ENCODE assay signal across 8 cellular contexts in the genomic region with DNA sequence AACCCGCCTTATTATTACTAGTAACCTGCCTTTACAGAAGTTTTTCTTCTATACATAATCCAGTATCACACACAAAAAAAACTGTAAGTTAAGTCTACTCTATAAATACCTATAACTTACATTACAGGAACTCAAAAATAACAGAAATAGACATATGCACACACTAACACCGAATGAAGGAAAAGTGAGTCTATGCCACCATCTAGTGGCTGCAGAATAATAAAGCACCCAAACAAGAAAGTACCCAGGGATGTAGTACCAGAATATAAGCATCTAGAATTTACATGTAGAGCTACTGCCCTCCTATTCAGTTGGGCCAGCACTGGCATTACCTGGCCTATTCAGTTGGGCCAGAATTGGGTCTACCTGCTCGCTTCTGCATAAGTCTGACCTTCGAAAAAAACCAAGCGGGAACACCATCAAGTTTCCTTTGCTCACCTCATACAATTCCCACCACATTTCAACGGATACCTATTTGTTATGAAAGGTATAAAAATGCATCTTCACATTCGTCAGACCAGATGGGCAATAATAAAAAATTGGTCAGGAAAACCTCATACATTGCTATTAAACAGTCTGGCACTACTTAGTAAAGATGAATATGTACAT. TPM values are rescaled to one million over a fixed set of nuclear protein-coding genes. Genes with fewer than 3 reads are reported as not detected.
DNase-seq lines count a peak whose midpoint lies in the region; ATAC-seq and TF ChIP-seq lines count a peak whose summit lies in the region.

No MANE protein-coding gene starts in this region.

- peaks cover 7% of the 10 kb centered on the region for H3F3A ChIP-seq in SK-N-SH (replicated peaks; ENCODE audit: insufficient read depth)
- no peaks in the 10 kb centered on the region for H3F3A ChIP-seq in neural cell (ENCODE audit: insufficient read depth, low read length, poor library complexity, severe bottlenecking)

- peak overlapping the region in 1 of 7 donors; percentile 50 for H3K27ac Mint-ChIP-seq in CD4-positive, alpha-beta memory T cell
- H3K27ac Mint-ChIP-seq in endothelial cell (ENCODE audit: unreplicated experiment) = no peak overlapping the region
- no peak overlapping the region for H3K27ac Mint-ChIP-seq in activated T-helper 17 cell treated with anti-CD3 and anti-CD28 coated beads, Interleukin-2, amount 50 U/mL, for 72 hours

- CTCF ChIA-PET in CD4-positive, alpha-beta memory T cell (lab: Charles Lee; ENCODE audit: partially characterized antibody) = interaction anchor here (0.8 to 1.6 kb wide), 3 partner anchors 19 to 650 kb away, joined by 4 to 6 read pairs (median 5); a partner anchor contains a TSS
- CTCF ChIA-PET in SK-N-SH (lab: Yijun Ruan, JAX) = interaction anchor here (0.6 to 1.6 kb wide), 16 partner anchors 10 to 1346 kb away, joined by 3 to 5 read pairs (median 3); no protein-coding TSS in a partner anchor

- no peaks in the 10 kb centered on the region for H3K9me3 Mint-ChIP-seq in CD4-positive, alpha-beta memory T cell
- no peaks in the 10 kb centered on the region for H3K9me3 Mint-ChIP-seq in endothelial cell (ENCODE audit: unreplicated experiment)
- H3K9me3 Mint-ChIP-seq in activated T-helper 17 cell treated with anti-CD3 and anti-CD28 coated beads, Interleukin-2, amount 50 U/mL, for 72 hours = no peaks in the 10 kb centered on the region

- no peaks in the 10 kb centered on the region for H3K27me3 Mint-ChIP-seq in CD4-positive, alpha-beta memory T cell
- peaks cover 4% of the 10 kb centered on the region for H3K27me3 Mint-ChIP-seq in endothelial cell (ENCODE audit: unreplicated experiment)
- no peaks in the 10 kb centered on the region for H3K27me3 Mint-ChIP-seq in activated T-helper 17 cell treated with anti-CD3 and anti-CD28 coated beads, Interleukin-2, amount 50 U/mL, for 72 hours

- H3K27ac ChIP-seq in CD4-positive, alpha-beta memory T cell (ENCODE audit: low read depth, low read length) = no peak overlapping the region
- no peak overlapping the region for H3K27ac ChIP-seq in SK-N-SH (ENCODE audit: low read depth in 2 of 2, low read length in 1 of 2)
- H3K27ac ChIP-seq in neural cell (ENCODE audit: low read length) = no peak overlapping the region

- intact Hi-C loops in CD4-positive, alpha-beta memory T cell (cut with micrococcal nuclease) = loop anchor here (2.0 kb wide), 1 partner anchor 719 kb away; no protein-coding TSS in a partner anchor

- peak; percentile 43 to 74 (median 70) for DNase-seq in CD4-positive, alpha-beta memory T cell
- peak; percentile 47 for DNase-seq in NCI-H128 (lab: John Stamatoyannopoulos, UW; ENCODE audit: unreplicated experiment)
- peak; percentile 59 for DNase-seq in SK-N-SH
- peak; percentile 51 for DNase-seq in endothelial cell (ENCODE audit: low spot score)

- peak; percentile 32 for ATAC-seq in GM18511 (IDR thresholded peaks at IDR 0.05; ENCODE audit: unreplicated experiment)
- peak; percentile 31 for ATAC-seq in HG02870 (IDR thresholded peaks at IDR 0.05; ENCODE audit: unreplicated experiment)
- ATAC-seq in activated T-helper 17 cell treated with anti-CD3 and anti-CD28 coated beads, Interleukin-2, amount 50 U/mL, for 72 hours (replicated peaks) = no peak

- H2AFZ ChIP-seq in SK-N-SH (ENCODE audit: low read depth) (no peak overlapping the region), neural cell (ENCODE audit: low read depth, low read length) (no peak overlapping the region)

- TF ChIP-seq RAD21 in SK-N-SH (IDR thresholded peaks at IDR 0.05; ENCODE audit: low read length) = peak; percentile 93
- TF ChIP-seq RAD21 in neural cell (conservative IDR thresholded peaks at IDR 0.05) = peak; percentile 92

- H3K9ac ChIP-seq in SK-N-SH (no peak overlapping the region), neural cell (ENCODE audit: low read length) (no peak overlapping the region)

- 30% methylated on average over 7 of the region's 7 CpGs for WGBS in SK-N-SH (ENCODE audit: low lambda C conversion rate)

- H3K36me3 ChIP-seq in CD4-positive, alpha-beta memory T cell (ENCODE audit: insufficient read depth, low read length) = no peaks in the 10 kb centered on the region
- no peaks in the 10 kb centered on the region for H3K36me3 ChIP-seq in SK-N-SH (replicated peaks in 1 of 2; ENCODE audit: control insufficient read depth in 1 of 2, insufficient read depth in 2 of 2, low read length in 1 of 2)
- no peaks in the 10 kb centered on the region for H3K36me3 ChIP-seq in neural cell (ENCODE audit: insufficient read depth, low read length)

- POLR2A ChIA-PET in CD4-positive, alpha-beta memory T cell (lab: Charles Lee; ENCODE audit: partially characterized antibody) = no interaction called here
- POLR2A ChIA-PET in SK-N-SH (lab: Yijun Ruan, JAX) = no interaction called here

- no peak overlapping the region for H3K4me3 Mint-ChIP-seq in CD4-positive, alpha-beta memory T cell
- no peak overlapping the region for H3K4me3 Mint-ChIP-seq in endothelial cell (ENCODE audit: unreplicated experiment)
- no peak overlapping the region for H3K4me3 Mint-ChIP-seq in activated T-helper 17 cell treated with anti-CD3 and anti-CD28 coated beads, Interleukin-2, amount 50 U/mL, for 72 hours

- TF ChIP-seq EP300 in SK-N-SH (IDR thresholded peaks at IDR 0.05; ENCODE audit: borderline replicate concordance in 1 of 2, low read depth in 1 of 2, low read length in 1 of 2) (no peak), neural cell (conservative IDR thresholded peaks at IDR 0.05; ENCODE audit: poor library complexity, severe bottlenecking) (no peak)

- H3K79me2 ChIP-seq in SK-N-SH (ENCODE audit: insufficient read depth) (peaks cover 1% of the 10 kb centered on the region), neural cell (replicated peaks; ENCODE audit: insufficient read depth, low read length) (no peaks in the 10 kb centered on the region)

- no peaks in the 10 kb centered on the region for H3K27me3 ChIP-seq in CD4-positive, alpha-beta memory T cell (ENCODE audit: insufficient read depth, low read length)
- H3K27me3 ChIP-seq in SK-N-SH (ENCODE audit: insufficient read depth) (no peaks in the 10 kb centered on the region), neural cell (ENCODE audit: insufficient read depth, low read depth, low read length) (no peaks in the 10 kb centered on the region)

- H3K4me1 ChIP-seq in CD4-positive, alpha-beta memory T cell (ENCODE audit: insufficient read depth, low read length) = peaks cover 10% of the 10 kb centered on the region
- H3K4me1 ChIP-seq in SK-N-SH (ENCODE audit: control insufficient read depth in 1 of 2, insufficient read depth in 2 of 2, low read depth in 1 of 2, low read length in 1 of 2) = peaks cover 0 to under 1% of the 10 kb centered on the region in 2 experiments; a peak in 2 of 4 replicates

- no peak overlapping the region for H3K4me2 ChIP-seq in SK-N-SH
- no peak overlapping the region for H3K4me2 ChIP-seq in neural cell (ENCODE audit: low read length)

- H3K4me3 ChIP-seq in CD4-positive, alpha-beta memory T cell (ENCODE audit: low read length in 2 of 2) = no peak overlapping the region
- H3K4me3 ChIP-seq in SK-N-SH (ENCODE audit: low read depth in 2 of 2, low read length in 1 of 2) = no peak overlapping the region
- no peak overlapping the region for H3K4me3 ChIP-seq in neural cell (ENCODE audit: low read length)

- H3K9me3 ChIP-seq in CD4-positive, alpha-beta memory T cell (ENCODE audit: control insufficient read depth in 1 of 2, low read length in 2 of 2) = no peaks in the 10 kb centered on the region
- H3K9me3 ChIP-seq in SK-N-SH (no peaks in the 10 kb centered on the region), neural cell (ENCODE audit: low read length) (no peaks in the 10 kb centered on the region)

- H3K9me2 ChIP-seq in SK-N-SH = no peaks in the 10 kb centered on the region
- no peaks in the 10 kb centered on the region for H3K9me2 ChIP-seq in neural cell (ENCODE audit: insufficient read depth, low read length)

- peaks cover 0 to 7% of the 10 kb centered on the region in 2 donors for H3K36me3 Mint-ChIP-seq in CD4-positive, alpha-beta memory T cell
- H3K36me3 Mint-ChIP-seq in endothelial cell (ENCODE audit: low read depth, unreplicated experiment) = no peaks in the 10 kb centered on the region
- no peaks in the 10 kb centered on the region for H3K36me3 Mint-ChIP-seq in activated T-helper 17 cell treated with anti-CD3 and anti-CD28 coated beads, Interleukin-2, amount 50 U/mL, for 72 hours (ENCODE audit: low read depth)

- no peaks in the 10 kb centered on the region for H4K20me1 ChIP-seq in SK-N-SH (ENCODE audit: insufficient read depth)
- no peaks in the 10 kb centered on the region for H4K20me1 ChIP-seq in neural cell (ENCODE audit: insufficient read depth)

- peak; percentile 82 for TF ChIP-seq CTCF in SK-N-SH (IDR thresholded peaks at IDR 0.05)
- peak; percentile 64 for TF ChIP-seq CTCF in endothelial cell (IDR thresholded peaks at IDR 0.05; ENCODE audit: unreplicated experiment)
- peak; percentile 91 for TF ChIP-seq CTCF in neural cell (IDR thresholded peaks at IDR 0.05; ENCODE audit: poor library complexity, severe bottlenecking)

- H3K4me1 Mint-ChIP-seq in CD4-positive, alpha-beta memory T cell = peaks cover 3 to 16% (median 12%) of the 10 kb centered on the region in 4 donors
- H3K4me1 Mint-ChIP-seq in endothelial cell (ENCODE audit: unreplicated experiment) = peaks cover 17% of the 10 kb centered on the region
- H3K4me1 Mint-ChIP-seq in activated T-helper 17 cell treated with anti-CD3 and anti-CD28 coated beads, Interleukin-2, amount 50 U/mL, for 72 hours = peaks cover 5% of the 10 kb centered on the region

RNA-seq across cellular contexts. Expression of a gene that starts 4.0 kb away (rescaled TPM):
- total RNA-seq in CD4-positive, alpha-beta memory T cell = 10 to 100 TPM; 11.3 to 13.6 TPM
- polyA plus RNA-seq in CD4-positive, alpha-beta memory T cell = 10 to 100 TPM; 19.9 to 28.8 TPM
- polyA plus RNA-seq in SK-N-SH (2012; rRNA removed) = 29.2 and 48.9 TPM in 2 replicates
- 47.0 and 51.0 TPM in 2 replicates for polyA plus RNA-seq in SK-N-SH (2012; cell fraction: cytosol; rRNA removed)
- polyA plus RNA-seq in SK-N-SH (2012; cell fraction: nucleus; rRNA removed) = 18.3 and 41.6 TPM in 2 replicates
- total RNA-seq in endothelial cell (ENCODE audit: unreplicated experiment) = 25.1 TPM
- 51.9 and 52.3 TPM in 2 replicates for polyA plus RNA-seq in neural cell
- polyA minus RNA-seq in neural cell = 28.5 and 33.7 TPM in 2 replicates
- total RNA-seq in activated T-helper 17 cell treated with anti-CD3 and anti-CD28 coated beads, Interleukin-2, amount 50 U/mL, for 72 hours = 10 to 100 TPM in 1 of 2 donors, 1 to 10 TPM in 1; 7.1 to 10.3 TPM

RNA-seq across cellular contexts. Expression of a gene that starts 20.4 kb away (rescaled TPM):
- 1 to 10 TPM; 1.4 to 1.9 TPM for total RNA-seq in CD4-positive, alpha-beta memory T cell
- polyA plus RNA-seq in CD4-positive, alpha-beta memory T cell = 1 to 10 TPM in 1 of 2 donors, under 1 TPM in 1; 0.47 to 1.4 TPM
- 1.4 and 2.4 TPM in 2 replicates for polyA plus RNA-seq in SK-N-SH (2012; rRNA removed)
- polyA plus RNA-seq in SK-N-SH (2012; cell fraction: cytosol; rRNA removed) = 2.1 and 2.2 TPM in 2 replicates
- 1.8 and 3.7 TPM in 2 replicates for polyA plus RNA-seq in SK-N-SH (2012; cell fraction: nucleus; rRNA removed)
- 2.3 TPM for total RNA-seq in endothelial cell (ENCODE audit: unreplicated experiment)
- polyA plus RNA-seq in neural cell = 0.35 and 2.2 TPM in 2 replicates
- polyA minus RNA-seq in neural cell = 0.81 TPM in 1 of 2 replicates, not detected in the other
- total RNA-seq in activated T-helper 17 cell treated with anti-CD3 and anti-CD28 coated beads, Interleukin-2, amount 50 U/mL, for 72 hours = 1 to 10 TPM in 1 of 2 donors, under 1 TPM in 1; 0.48 to 1.6 TPM

RNA-seq across cellular contexts. Expression of a gene that starts 49.2 kb away (rescaled TPM):
- total RNA-seq in CD4-positive, alpha-beta memory T cell = not detected
- polyA plus RNA-seq in CD4-positive, alpha-beta memory T cell = not detected
- polyA plus RNA-seq in SK-N-SH (2012; rRNA removed) (not detected in 2 replicates), neural cell (not detected in 2 replicates)
- not detected in 2 replicates for polyA plus RNA-seq in SK-N-SH (2012; cell fraction: cytosol; rRNA removed)
- polyA plus RNA-seq in SK-N-SH (2012; cell fraction: nucleus; rRNA removed) = not detected in 2 replicates
- total RNA-seq in endothelial cell (ENCODE audit: unreplicated experiment) = not detected
- polyA minus RNA-seq in neural cell = not detected in 2 replicates
- not detected for total RNA-seq in activated T-helper 17 cell treated with anti-CD3 and anti-CD28 coated beads, Interleukin-2, amount 50 U/mL, for 72 hours
